8 cellular contexts compared by ENCODE assay signal in genomic region chr10:132452216-132452650, GRCh38. TPM values are rescaled to one million over a fixed set of nuclear protein-coding genes. Genes with fewer than 3 reads are reported as not detected.
A peak's percentile ranks its signal among the peaks of the same experiment; 100 is the strongest.
DNase-seq lines count a peak whose midpoint lies in the region; ATAC-seq, FAIRE-seq and TF ChIP-seq lines count a peak whose summit lies in the region.

No MANE protein-coding gene starts in this region.

- H3K4me1 ChIP-seq in left lung (peaks cover 20 to 46% of the 10 kb centered on the region in 2 donors), stomach (peaks cover 31 to 75% (median 54%) of the 10 kb centered on the region in 4 donors)

- TF ChIP-seq CTCF in left lung (IDR thresholded peaks at IDR 0.05) (no peak), stomach (IDR thresholded peaks at IDR 0.05) (no peak), endothelial cell (IDR thresholded peaks at IDR 0.05; ENCODE audit: unreplicated experiment) (no peak)

- no peak overlapping the region for H3K4me3 Mint-ChIP-seq in endothelial cell (ENCODE audit: unreplicated experiment)

- TF ChIP-seq EP300 in stomach (IDR thresholded peaks at IDR 0.05): no peak

- peaks cover 15% of the 10 kb centered on the region for H3K27me3 Mint-ChIP-seq in endothelial cell (ENCODE audit: unreplicated experiment)

- peaks cover 0 to under 1% of the 10 kb centered on the region in 2 donors for H3K27me3 ChIP-seq in left lung
- no peaks in the 10 kb centered on the region for H3K27me3 ChIP-seq in stomach

- no peaks in the 10 kb centered on the region for H3K36me3 ChIP-seq in left lung
- no peaks in the 10 kb centered on the region for H3K36me3 ChIP-seq in stomach

- no peaks in the 10 kb centered on the region for H3K36me3 Mint-ChIP-seq in endothelial cell (ENCODE audit: low read depth, unreplicated experiment)

- peak; percentile 0 for ATAC-seq in left lung

- WGBS in stomach, 5 donors: 66 to 80% (median 69%) methylated on average over 7 to 14 of the region's 14 CpGs

- peaks cover 2% of the 10 kb centered on the region for H3K4me1 Mint-ChIP-seq in endothelial cell (ENCODE audit: unreplicated experiment)

- no peak for TF ChIP-seq POLR2A in stomach (IDR thresholded peaks at IDR 0.05)
- no peak for TF ChIP-seq POLR2A in H54 (IDR thresholded peaks at IDR 0.05; ENCODE audit: low read depth, low read length)

- no peak overlapping the region for H3K27ac Mint-ChIP-seq in endothelial cell (ENCODE audit: unreplicated experiment)

- no peak for FAIRE-seq in H54 (lab: Jason Lieb, UNC)

- peak; percentile 19 for DNase-seq in activated CD4-positive, alpha-beta T cell treated with anti-CD3 and anti-CD28 coated beads for 1 hour
- no peak for DNase-seq in activated CD4-positive, alpha-beta T cell treated with anti-CD3 and anti-CD28 coated beads, Interleukin-2, amount 50 U/mL, for 1 hour
- DNase-seq in activated CD4-positive, alpha-beta T cell treated with anti-CD3 and anti-CD28 coated beads, Interleukin-2, amount 50 U/mL, for 4 hours: peak; percentile 52 to 59
- DNase-seq in left lung: peak in 1 of 2 donors; percentile 81
- DNase-seq in stomach: no peak
- DNase-seq in NK-92 treated with Interleukin-12 subunit alpha and Interleukin-12 subunit beta, amount 100 ng/mL, for 24 hours (lab: John Stamatoyannopoulos, UW): no peak
- DNase-seq in H54 (ENCODE audit: insufficient read length, low spot score): no peak
- no peak for DNase-seq in endothelial cell (ENCODE audit: low spot score)

- H3K4me3 ChIP-seq in left lung: no peak overlapping the region
- no peak overlapping the region for H3K4me3 ChIP-seq in stomach

- intact Hi-C loops in left lung (cut with DNase I): loop anchor here in 1 of 2 donors (5.0 kb wide), 1 partner anchor 65 kb away; no protein-coding TSS in a partner anchor
- intact Hi-C loops in stomach (cut with DNase I; ENCODE audit: low total_unique reads): loop anchor here (5.0 to 10.0 kb wide), 2 partner anchors 60 to 227 kb away; no protein-coding TSS in a partner anchor

- H3K9me3 ChIP-seq in left lung (no peaks in the 10 kb centered on the region), stomach (no peaks in the 10 kb centered on the region)

- H3K9me3 Mint-ChIP-seq in endothelial cell (ENCODE audit: unreplicated experiment): no peaks in the 10 kb centered on the region

- H3K27ac ChIP-seq in left lung (peak overlapping the region in 1 of 2 donors; percentile 35), stomach (peak overlapping the region; percentile 56 to 72 (median 69))

RNA-seq across cellular contexts. Expression of gene PWWP2B, which starts 55.2 kb away (rescaled TPM):
- total RNA-seq in left lung (10 to 100 TPM; 21.4 to 23.2 TPM), stomach (100 to 1,000 TPM in 1 of 5 donors, 10 to 100 TPM in 3, 1 to 10 TPM in 1; 8.5 to 167 (median 22.9) TPM), endothelial cell (ENCODE audit: unreplicated experiment) (7.6 TPM)
- 10 to 100 TPM; 14.2 to 24.4 (median 22.7) TPM for polyA plus RNA-seq in stomach

Comparison
In these comparisons a context has a peak if more than half of its experiments do, and no peak if none do; other contexts are left out.
1. DNase-seq: peak in activated CD4-positive, alpha-beta T cell treated with anti-CD3 and anti-CD28 coated beads for 1 hour (single experiment) and activated CD4-positive, alpha-beta T cell treated with anti-CD3 and anti-CD28 coated beads, Interleukin-2, amount 50 U/mL, for 4 hours (2 of 2); none in activated CD4-positive, alpha-beta T cell treated with anti-CD3 and anti-CD28 coated beads, Interleukin-2, amount 50 U/mL, for 1 hour (single experiment), stomach (single experiment), NK-92 treated with Interleukin-12 subunit alpha and Interleukin-12 subunit beta, amount 100 ng/mL, for 24 hours (single experiment), H54 (single experiment) and endothelial cell (single experiment).